32 cellular contexts compared by ENCODE assay signal in genomic region chr18:10317864-10318685, GRCh38.
"Had no signal": no experiment of that assay in that cellular context is flagged by ENCODE, and none has a peak within 500 bp of the region (broad histone marks: within the 10 kb centered on the region; RNA-seq: fewer than 3 reads in every experiment).

No MANE protein-coding gene starts in this region.

- H3K4me1 Mint-ChIP-seq: activated CD8-positive, alpha-beta memory T cell treated with anti-CD3 and anti-CD28 coated beads, Interleukin-2, amount 10 ng/mL, durations not matched to agents 7 days and 5 days; stimulated activated naive CD8-positive, alpha-beta T cell treated with anti-CD3 and anti-CD28 coated beads, Interleukin-15, amount 100 ng/mL, for 72 hours had no signal

- H3K9me3 Mint-ChIP-seq: activated B cell treated with CpG ODN at 0.5 μM for 24 hours; activated naive CD8-positive, alpha-beta T cell treated with anti-CD3 and anti-CD28 coated beads, Interleukin-2, amount 10 ng/mL, durations not matched to agents 7 days and 5 days; naive thymus-derived CD8-positive, alpha-beta T cell; neural crest cell; stimulated activated memory B cell treated with anti-CD40 and anti-IgM and Interleukin-4, amounts not matched to agents 10 μg/mL and 1 μg/mL and 100 μg/mL, for 72 hours had no signal

- H3K36me3 Mint-ChIP-seq: activated CD8-positive, alpha-beta memory T cell treated with anti-CD3 and anti-CD28 coated beads, Interleukin-2, amount 10 ng/mL, durations not matched to agents 7 days and 5 days; activated naive CD8-positive, alpha-beta T cell treated with anti-CD3 and anti-CD28 coated beads, Interleukin-2, amount 10 ng/mL, durations not matched to agents 7 days and 5 days; brain; naive thymus-derived CD8-positive, alpha-beta T cell; stimulated activated memory B cell treated with anti-CD40 and anti-IgM and Interleukin-4, amounts not matched to agents 10 μg/mL and 1 μg/mL and 100 μg/mL, for 72 hours had no signal

- H3K36me3 ChIP-seq: ascending aorta, cardiac muscle cell, esophagus squamous epithelium, heart right ventricle, pancreas, prostate gland, sigmoid colon, thyroid gland, upper lobe of left lung, vagina had no signal

- ATAC-seq: activated CD8-positive, alpha-beta memory T cell treated with anti-CD3 and anti-CD28 coated beads, Interleukin-2, amount 10 ng/mL, durations not matched to agents 7 days and 5 days; activated CD8-positive, alpha-beta T cell treated with anti-CD3 and anti-CD28 coated beads, Interleukin-2, amount 10 ng/mL, durations not matched to agents 7 days and 5 days; naive thymus-derived CD8-positive, alpha-beta T cell; pancreas; stimulated activated memory B cell treated with anti-CD40 and anti-IgM and Interleukin-4, amounts not matched to agents 10 μg/mL and 1 μg/mL and 100 μg/mL, for 72 hours; stimulated activated naive CD8-positive, alpha-beta T cell treated with anti-CD3 and anti-CD28 coated beads, Interleukin-15, amount 100 ng/mL, for 72 hours had no signal

- H3K27me3 ChIP-seq: ascending aorta, cardiac muscle cell, esophagus squamous epithelium, heart right ventricle, pancreas, sigmoid colon, thyroid gland, upper lobe of left lung, vagina had no signal

- H3K27me3 Mint-ChIP-seq: activated B cell treated with CpG ODN at 0.5 μM for 24 hours; activated CD8-positive, alpha-beta memory T cell treated with anti-CD3 and anti-CD28 coated beads, Interleukin-2, amount 10 ng/mL, durations not matched to agents 7 days and 5 days; activated naive CD8-positive, alpha-beta T cell treated with anti-CD3 and anti-CD28 coated beads, Interleukin-2, amount 10 ng/mL, durations not matched to agents 7 days and 5 days; stimulated activated naive CD8-positive, alpha-beta T cell treated with anti-CD3 and anti-CD28 coated beads, Interleukin-15, amount 100 ng/mL, for 72 hours had no signal

- H3K27ac Mint-ChIP-seq: activated B cell treated with CpG ODN at 0.5 μM for 24 hours; activated CD8-positive, alpha-beta memory T cell treated with anti-CD3 and anti-CD28 coated beads, Interleukin-2, amount 10 ng/mL, durations not matched to agents 7 days and 5 days; activated CD8-positive, alpha-beta T cell treated with anti-CD3 and anti-CD28 coated beads, Interleukin-2, amount 10 ng/mL, durations not matched to agents 7 days and 5 days; activated naive CD8-positive, alpha-beta T cell treated with anti-CD3 and anti-CD28 coated beads, Interleukin-2, amount 10 ng/mL, durations not matched to agents 7 days and 5 days; naive thymus-derived CD8-positive, alpha-beta T cell; stimulated activated memory B cell treated with anti-CD40 and anti-IgM and Interleukin-4, amounts not matched to agents 10 μg/mL and 1 μg/mL and 100 μg/mL, for 72 hours had no signal

- H3K9me3 ChIP-seq: ascending aorta, esophagus squamous epithelium, heart right ventricle, pancreas, prostate gland, sigmoid colon, thyroid gland, upper lobe of left lung, vagina had no signal

- H3K27ac ChIP-seq: ascending aorta, cardiac muscle cell, epithelial cell of prostate, esophagus squamous epithelium, heart right ventricle, pancreas, prostate gland, sigmoid colon, thyroid gland, upper lobe of left lung, vagina had no signal

- DNase-seq: activated B cell treated with CpG ODN at 0.5 μM for 24 hours; activated CD8-positive, alpha-beta memory T cell treated with anti-CD3 and anti-CD28 coated beads, Interleukin-2, amount 10 ng/mL, durations not matched to agents 7 days and 5 days; activated CD8-positive, alpha-beta T cell treated with anti-CD3 and anti-CD28 coated beads, Interleukin-2, amount 10 ng/mL, durations not matched to agents 7 days and 5 days; activated effector memory CD4-positive, alpha-beta T cell treated with Interleukin-2 at 50 U/mL for 16 hours; activated naive CD4-positive, alpha-beta T cell treated with Interleukin-2 at 50 U/mL for 16 hours; activated naive CD8-positive, alpha-beta T cell treated with anti-CD3 and anti-CD28 coated beads, Interleukin-2, amount 10 ng/mL, durations not matched to agents 7 days and 5 days; activated T-cell treated with anti-CD3 and anti-CD28 coated beads, Interleukin-2, amount 50 U/mL, for 48 hours; effector CD4-positive, alpha-beta T cell; esophagus squamous epithelium; foreskin melanocyte; heart right ventricle; midbrain; naive thymus-derived CD8-positive, alpha-beta T cell; nucleus accumbens; pancreas; retina; sigmoid colon; small intestine; stimulated activated CD4-positive, alpha-beta T cell treated with anti-CD3 and anti-CD28 coated beads, Interleukin-4, amount 100 ng/mL, for 4 hours; stimulated activated CD8-positive, alpha-beta memory T cell treated with anti-CD3 and anti-CD28 coated beads, Interleukin-4, amount 100 ng/mL, for 48 hours; stimulated activated naive CD8-positive, alpha-beta T cell treated with anti-CD3 and anti-CD28 coated beads, Interleukin-15, amount 100 ng/mL, for 72 hours; T-helper 2 cell; thyroid gland; upper lobe of left lung had no signal

- H3K4me1 ChIP-seq: ascending aorta, esophagus squamous epithelium, pancreas, prostate gland, sigmoid colon, thyroid gland, vagina had no signal

- H3K4me3 ChIP-seq: ascending aorta, cardiac muscle cell, esophagus squamous epithelium, heart right ventricle, pancreas, prostate gland, sigmoid colon, thyroid gland, upper lobe of left lung, vagina had no signal

- H3K4me3 Mint-ChIP-seq: activated B cell treated with CpG ODN at 0.5 μM for 24 hours; activated CD8-positive, alpha-beta memory T cell treated with anti-CD3 and anti-CD28 coated beads, Interleukin-2, amount 10 ng/mL, durations not matched to agents 7 days and 5 days; activated CD8-positive, alpha-beta T cell treated with anti-CD3 and anti-CD28 coated beads, Interleukin-2, amount 10 ng/mL, durations not matched to agents 7 days and 5 days; activated naive CD8-positive, alpha-beta T cell treated with anti-CD3 and anti-CD28 coated beads, Interleukin-2, amount 10 ng/mL, durations not matched to agents 7 days and 5 days; brain; naive thymus-derived CD8-positive, alpha-beta T cell; neural crest cell; stimulated activated memory B cell treated with anti-CD40 and anti-IgM and Interleukin-4, amounts not matched to agents 10 μg/mL and 1 μg/mL and 100 μg/mL, for 72 hours; stimulated activated naive CD8-positive, alpha-beta T cell treated with anti-CD3 and anti-CD28 coated beads, Interleukin-15, amount 100 ng/mL, for 72 hours had no signal
